1 cellular context compared by ENCODE assay signal in the genomic region with DNA sequence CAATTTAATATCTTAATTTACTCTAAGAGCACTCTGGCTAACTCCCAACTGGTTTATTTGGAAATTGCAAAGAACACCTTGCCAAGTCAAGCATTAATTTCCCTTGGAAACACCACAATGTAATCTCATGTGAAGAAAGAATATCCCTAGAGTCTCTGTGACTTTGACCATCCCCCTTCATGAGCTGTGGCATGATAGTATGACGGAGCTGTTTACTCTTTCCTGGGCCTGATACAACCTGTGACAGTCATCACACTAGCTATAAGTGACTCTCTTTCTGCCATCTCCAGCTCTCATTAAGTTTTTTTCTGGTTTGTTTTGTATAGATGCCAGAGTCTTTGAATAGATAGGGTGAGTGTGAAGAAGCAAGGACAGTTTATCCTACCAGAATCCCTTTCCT.
TF ChIP-seq lines count a peak whose summit lies in the region.

No MANE protein-coding gene starts in this region.

TF ChIP-seq in K562, 482 proteins besides CTCF, POLR2A, EP300 and RAD21 (continued from another document):
- TF ChIP-seq, protein P1, sequence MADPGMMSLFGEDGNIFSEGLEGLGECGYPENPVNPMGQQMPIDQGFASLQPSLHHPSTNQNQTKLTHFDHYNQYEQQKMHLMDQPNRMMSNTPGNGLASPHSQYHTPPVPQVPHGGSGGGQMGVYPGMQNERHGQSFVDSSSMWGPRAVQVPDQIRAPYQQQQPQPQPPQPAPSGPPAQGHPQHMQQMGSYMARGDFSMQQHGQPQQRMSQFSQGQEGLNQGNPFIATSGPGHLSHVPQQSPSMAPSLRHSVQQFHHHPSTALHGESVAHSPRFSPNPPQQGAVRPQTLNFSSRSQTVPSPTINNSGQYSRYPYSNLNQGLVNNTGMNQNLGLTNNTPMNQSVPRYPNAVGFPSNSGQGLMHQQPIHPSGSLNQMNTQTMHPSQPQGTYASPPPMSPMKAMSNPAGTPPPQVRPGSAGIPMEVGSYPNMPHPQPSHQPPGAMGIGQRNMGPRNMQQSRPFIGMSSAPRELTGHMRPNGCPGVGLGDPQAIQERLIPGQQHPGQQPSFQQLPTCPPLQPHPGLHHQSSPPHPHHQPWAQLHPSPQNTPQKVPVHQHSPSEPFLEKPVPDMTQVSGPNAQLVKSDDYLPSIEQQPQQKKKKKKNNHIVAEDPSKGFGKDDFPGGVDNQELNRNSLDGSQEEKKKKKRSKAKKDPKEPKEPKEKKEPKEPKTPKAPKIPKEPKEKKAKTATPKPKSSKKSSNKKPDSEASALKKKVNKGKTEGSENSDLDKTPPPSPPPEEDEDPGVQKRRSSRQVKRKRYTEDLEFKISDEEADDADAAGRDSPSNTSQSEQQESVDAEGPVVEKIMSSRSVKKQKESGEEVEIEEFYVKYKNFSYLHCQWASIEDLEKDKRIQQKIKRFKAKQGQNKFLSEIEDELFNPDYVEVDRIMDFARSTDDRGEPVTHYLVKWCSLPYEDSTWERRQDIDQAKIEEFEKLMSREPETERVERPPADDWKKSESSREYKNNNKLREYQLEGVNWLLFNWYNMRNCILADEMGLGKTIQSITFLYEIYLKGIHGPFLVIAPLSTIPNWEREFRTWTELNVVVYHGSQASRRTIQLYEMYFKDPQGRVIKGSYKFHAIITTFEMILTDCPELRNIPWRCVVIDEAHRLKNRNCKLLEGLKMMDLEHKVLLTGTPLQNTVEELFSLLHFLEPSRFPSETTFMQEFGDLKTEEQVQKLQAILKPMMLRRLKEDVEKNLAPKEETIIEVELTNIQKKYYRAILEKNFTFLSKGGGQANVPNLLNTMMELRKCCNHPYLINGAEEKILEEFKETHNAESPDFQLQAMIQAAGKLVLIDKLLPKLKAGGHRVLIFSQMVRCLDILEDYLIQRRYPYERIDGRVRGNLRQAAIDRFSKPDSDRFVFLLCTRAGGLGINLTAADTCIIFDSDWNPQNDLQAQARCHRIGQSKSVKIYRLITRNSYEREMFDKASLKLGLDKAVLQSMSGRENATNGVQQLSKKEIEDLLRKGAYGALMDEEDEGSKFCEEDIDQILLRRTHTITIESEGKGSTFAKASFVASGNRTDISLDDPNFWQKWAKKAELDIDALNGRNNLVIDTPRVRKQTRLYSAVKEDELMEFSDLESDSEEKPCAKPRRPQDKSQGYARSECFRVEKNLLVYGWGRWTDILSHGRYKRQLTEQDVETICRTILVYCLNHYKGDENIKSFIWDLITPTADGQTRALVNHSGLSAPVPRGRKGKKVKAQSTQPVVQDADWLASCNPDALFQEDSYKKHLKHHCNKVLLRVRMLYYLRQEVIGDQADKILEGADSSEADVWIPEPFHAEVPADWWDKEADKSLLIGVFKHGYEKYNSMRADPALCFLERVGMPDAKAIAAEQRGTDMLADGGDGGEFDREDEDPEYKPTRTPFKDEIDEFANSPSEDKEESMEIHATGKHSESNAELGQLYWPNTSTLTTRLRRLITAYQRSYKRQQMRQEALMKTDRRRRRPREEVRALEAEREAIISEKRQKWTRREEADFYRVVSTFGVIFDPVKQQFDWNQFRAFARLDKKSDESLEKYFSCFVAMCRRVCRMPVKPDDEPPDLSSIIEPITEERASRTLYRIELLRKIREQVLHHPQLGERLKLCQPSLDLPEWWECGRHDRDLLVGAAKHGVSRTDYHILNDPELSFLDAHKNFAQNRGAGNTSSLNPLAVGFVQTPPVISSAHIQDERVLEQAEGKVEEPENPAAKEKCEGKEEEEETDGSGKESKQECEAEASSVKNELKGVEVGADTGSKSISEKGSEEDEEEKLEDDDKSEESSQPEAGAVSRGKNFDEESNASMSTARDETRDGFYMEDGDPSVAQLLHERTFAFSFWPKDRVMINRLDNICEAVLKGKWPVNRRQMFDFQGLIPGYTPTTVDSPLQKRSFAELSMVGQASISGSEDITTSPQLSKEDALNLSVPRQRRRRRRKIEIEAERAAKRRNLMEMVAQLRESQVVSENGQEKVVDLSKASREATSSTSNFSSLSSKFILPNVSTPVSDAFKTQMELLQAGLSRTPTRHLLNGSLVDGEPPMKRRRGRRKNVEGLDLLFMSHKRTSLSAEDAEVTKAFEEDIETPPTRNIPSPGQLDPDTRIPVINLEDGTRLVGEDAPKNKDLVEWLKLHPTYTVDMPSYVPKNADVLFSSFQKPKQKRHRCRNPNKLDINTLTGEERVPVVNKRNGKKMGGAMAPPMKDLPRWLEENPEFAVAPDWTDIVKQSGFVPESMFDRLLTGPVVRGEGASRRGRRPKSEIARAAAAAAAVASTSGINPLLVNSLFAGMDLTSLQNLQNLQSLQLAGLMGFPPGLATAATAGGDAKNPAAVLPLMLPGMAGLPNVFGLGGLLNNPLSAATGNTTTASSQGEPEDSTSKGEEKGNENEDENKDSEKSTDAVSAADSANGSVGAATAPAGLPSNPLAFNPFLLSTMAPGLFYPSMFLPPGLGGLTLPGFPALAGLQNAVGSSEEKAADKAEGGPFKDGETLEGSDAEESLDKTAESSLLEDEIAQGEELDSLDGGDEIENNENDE (IDR thresholded peaks at IDR 0.05; ENCODE audit: low read depth, low read length): no peak
- TF ChIP-seq, protein P2, sequence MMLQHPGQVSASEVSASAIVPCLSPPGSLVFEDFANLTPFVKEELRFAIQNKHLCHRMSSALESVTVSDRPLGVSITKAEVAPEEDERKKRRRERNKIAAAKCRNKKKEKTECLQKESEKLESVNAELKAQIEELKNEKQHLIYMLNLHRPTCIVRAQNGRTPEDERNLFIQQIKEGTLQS (IDR thresholded peaks at IDR 0.05): peak; percentile 32; the same call in 1 of the 2 replicates
- TF ChIP-seq, protein P2 (CRISPR knock-in tag; conservative IDR thresholded peaks at IDR 0.05): no peak
- TF ChIP-seq, protein P3, sequence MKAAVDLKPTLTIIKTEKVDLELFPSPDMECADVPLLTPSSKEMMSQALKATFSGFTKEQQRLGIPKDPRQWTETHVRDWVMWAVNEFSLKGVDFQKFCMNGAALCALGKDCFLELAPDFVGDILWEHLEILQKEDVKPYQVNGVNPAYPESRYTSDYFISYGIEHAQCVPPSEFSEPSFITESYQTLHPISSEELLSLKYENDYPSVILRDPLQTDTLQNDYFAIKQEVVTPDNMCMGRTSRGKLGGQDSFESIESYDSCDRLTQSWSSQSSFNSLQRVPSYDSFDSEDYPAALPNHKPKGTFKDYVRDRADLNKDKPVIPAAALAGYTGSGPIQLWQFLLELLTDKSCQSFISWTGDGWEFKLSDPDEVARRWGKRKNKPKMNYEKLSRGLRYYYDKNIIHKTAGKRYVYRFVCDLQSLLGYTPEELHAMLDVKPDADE (conservative IDR thresholded peaks at IDR 0.05; ENCODE audit: control insufficient read depth, low read depth, low read length): no peak
- TF ChIP-seq, protein P4, sequence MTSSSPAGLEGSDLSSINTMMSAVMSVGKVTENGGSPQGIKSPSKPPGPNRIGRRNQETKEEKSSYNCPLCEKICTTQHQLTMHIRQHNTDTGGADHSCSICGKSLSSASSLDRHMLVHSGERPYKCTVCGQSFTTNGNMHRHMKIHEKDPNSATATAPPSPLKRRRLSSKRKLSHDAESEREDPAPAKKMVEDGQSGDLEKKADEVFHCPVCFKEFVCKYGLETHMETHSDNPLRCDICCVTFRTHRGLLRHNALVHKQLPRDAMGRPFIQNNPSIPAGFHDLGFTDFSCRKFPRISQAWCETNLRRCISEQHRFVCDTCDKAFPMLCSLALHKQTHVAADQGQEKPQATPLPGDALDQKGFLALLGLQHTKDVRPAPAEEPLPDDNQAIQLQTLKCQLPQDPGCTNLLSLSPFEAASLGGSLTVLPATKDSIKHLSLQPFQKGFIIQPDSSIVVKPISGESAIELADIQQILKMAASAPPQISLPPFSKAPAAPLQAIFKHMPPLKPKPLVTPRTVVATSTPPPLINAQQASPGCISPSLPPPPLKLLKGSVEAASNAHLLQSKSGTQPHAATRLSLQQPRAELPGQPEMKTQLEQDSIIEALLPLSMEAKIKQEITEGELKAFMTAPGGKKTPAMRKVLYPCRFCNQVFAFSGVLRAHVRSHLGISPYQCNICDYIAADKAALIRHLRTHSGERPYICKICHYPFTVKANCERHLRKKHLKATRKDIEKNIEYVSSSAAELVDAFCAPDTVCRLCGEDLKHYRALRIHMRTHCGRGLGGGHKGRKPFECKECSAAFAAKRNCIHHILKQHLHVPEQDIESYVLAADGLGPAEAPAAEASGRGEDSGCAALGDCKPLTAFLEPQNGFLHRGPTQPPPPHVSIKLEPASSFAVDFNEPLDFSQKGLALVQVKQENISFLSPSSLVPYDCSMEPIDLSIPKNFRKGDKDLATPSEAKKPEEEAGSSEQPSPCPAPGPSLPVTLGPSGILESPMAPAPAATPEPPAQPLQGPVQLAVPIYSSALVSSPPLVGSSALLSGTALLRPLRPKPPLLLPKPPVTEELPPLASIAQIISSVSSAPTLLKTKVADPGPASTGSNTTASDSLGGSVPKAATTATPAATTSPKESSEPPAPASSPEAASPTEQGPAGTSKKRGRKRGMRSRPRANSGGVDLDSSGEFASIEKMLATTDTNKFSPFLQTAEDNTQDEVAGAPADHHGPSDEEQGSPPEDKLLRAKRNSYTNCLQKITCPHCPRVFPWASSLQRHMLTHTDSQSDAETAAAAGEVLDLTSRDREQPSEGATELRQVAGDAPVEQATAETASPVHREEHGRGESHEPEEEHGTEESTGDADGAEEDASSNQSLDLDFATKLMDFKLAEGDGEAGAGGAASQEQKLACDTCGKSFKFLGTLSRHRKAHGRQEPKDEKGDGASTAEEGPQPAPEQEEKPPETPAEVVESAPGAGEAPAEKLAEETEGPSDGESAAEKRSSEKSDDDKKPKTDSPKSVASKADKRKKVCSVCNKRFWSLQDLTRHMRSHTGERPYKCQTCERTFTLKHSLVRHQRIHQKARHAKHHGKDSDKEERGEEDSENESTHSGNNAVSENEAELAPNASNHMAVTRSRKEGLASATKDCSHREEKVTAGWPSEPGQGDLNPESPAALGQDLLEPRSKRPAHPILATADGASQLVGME (CRISPR knock-in tag; IDR thresholded peaks at IDR 0.05): no peak
- TF ChIP-seq POU5F1 (IDR thresholded peaks at IDR 0.05; ENCODE audit: borderline replicate concordance, low read depth, low read length, partially characterized antibody): no peak
- TF ChIP-seq FOXP1 (CRISPR knock-in tag; IDR thresholded peaks at IDR 0.05): no peak
- TF ChIP-seq, protein P5, sequence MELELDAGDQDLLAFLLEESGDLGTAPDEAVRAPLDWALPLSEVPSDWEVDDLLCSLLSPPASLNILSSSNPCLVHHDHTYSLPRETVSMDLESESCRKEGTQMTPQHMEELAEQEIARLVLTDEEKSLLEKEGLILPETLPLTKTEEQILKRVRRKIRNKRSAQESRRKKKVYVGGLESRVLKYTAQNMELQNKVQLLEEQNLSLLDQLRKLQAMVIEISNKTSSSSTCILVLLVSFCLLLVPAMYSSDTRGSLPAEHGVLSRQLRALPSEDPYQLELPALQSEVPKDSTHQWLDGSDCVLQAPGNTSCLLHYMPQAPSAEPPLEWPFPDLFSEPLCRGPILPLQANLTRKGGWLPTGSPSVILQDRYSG (tag; conservative IDR thresholded peaks at IDR 0.05; ENCODE audit: low read depth): no peak
- TF ChIP-seq ZKSCAN1 (IDR thresholded peaks at IDR 0.05; ENCODE audit: low read depth, low read length): no peak
- no peak for TF ChIP-seq ZNF384 (IDR thresholded peaks at IDR 0.05; ENCODE audit: low read depth, low read length)
- TF ChIP-seq FOXK2 (conservative IDR thresholded peaks at IDR 0.05 in 1 of 2, IDR thresholded peaks at IDR 0.05 in 1 of 2; ENCODE audit: low read depth in 2 of 2): peak in 1 of 2 experiments; percentile 22; a peak in 1 of 4 replicates
- TF ChIP-seq, protein P6, sequence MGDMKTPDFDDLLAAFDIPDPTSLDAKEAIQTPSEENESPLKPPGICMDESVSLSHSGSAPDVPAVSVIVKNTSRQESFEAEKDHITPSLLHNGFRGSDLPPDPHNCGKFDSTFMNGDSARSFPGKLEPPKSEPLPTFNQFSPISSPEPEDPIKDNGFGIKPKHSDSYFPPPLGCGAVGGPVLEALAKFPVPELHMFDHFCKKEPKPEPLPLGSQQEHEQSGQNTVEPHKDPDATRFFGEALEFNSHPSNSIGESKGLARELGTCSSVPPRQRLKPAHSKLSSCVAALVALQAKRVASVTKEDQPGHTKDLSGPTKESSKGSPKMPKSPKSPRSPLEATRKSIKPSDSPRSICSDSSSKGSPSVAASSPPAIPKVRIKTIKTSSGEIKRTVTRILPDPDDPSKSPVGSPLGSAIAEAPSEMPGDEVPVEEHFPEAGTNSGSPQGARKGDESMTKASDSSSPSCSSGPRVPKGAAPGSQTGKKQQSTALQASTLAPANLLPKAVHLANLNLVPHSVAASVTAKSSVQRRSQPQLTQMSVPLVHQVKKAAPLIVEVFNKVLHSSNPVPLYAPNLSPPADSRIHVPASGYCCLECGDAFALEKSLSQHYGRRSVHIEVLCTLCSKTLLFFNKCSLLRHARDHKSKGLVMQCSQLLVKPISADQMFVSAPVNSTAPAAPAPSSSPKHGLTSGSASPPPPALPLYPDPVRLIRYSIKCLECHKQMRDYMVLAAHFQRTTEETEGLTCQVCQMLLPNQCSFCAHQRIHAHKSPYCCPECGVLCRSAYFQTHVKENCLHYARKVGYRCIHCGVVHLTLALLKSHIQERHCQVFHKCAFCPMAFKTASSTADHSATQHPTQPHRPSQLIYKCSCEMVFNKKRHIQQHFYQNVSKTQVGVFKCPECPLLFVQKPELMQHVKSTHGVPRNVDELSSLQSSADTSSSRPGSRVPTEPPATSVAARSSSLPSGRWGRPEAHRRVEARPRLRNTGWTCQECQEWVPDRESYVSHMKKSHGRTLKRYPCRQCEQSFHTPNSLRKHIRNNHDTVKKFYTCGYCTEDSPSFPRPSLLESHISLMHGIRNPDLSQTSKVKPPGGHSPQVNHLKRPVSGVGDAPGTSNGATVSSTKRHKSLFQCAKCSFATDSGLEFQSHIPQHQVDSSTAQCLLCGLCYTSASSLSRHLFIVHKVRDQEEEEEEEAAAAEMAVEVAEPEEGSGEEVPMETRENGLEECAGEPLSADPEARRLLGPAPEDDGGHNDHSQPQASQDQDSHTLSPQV (IDR thresholded peaks at IDR 0.05): peak; percentile 49; the same call in 1 of the 2 replicates
- no peak for TF ChIP-seq TBP (optimal IDR thresholded peaks at IDR 0.05; ENCODE audit: low read depth, low read length)
- no peak for TF ChIP-seq ZNF785 (CRISPR knock-in tag; IDR thresholded peaks at IDR 0.05)
- TF ChIP-seq ZNF717 (CRISPR knock-in tag; IDR thresholded peaks at IDR 0.05): no peak
- TF ChIP-seq HSF4 (CRISPR knock-in tag; IDR thresholded peaks at IDR 0.05; ENCODE audit: borderline replicate concordance): no peak
